Comparison of ENCODE assay signal across 8 cellular contexts in the genomic region with DNA sequence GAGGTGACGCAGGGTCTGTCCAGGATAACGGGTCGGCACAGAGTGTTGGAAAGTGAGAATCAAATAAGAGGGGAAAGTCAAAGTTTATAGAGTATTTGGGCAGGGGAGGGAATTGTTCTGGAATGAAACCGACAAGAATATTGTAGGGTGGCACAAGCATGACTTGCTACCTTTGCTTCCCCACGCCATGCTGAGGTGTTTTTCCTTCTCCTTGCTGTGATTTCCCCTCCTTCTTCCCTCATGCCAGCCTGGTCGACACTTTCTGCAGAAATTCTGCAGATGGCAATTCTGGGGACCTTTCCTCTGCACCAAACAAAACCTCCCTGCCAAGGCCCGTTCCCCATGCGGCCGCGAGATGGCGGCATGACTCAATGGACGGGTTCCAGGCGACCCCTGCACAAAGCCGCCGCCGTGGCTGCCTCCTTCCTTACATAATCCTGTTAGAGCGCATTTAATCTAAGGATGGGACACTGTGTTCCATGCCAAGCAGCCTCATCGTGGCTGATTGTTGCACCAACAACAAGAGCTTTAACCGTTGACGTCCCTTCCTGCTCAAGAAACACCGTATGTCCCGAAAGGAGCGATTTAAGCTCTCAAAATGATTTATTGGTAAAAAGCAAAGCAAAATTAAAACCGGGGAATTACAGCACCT.
DNase-seq lines count a peak whose midpoint lies in the region; ATAC-seq lines count a peak whose summit lies in the region.

A gene (minus strand): TSS at position 290 of the 652 bp plus-strand sequence. CDS start 10,616 bp downstream, outside the sequence.

- ATAC-seq in GM19043 (IDR thresholded peaks at IDR 0.05; ENCODE audit: low read depth, unreplicated experiment) (peak; percentile 80), HG03378 (IDR thresholded peaks at IDR 0.05; ENCODE audit: unreplicated experiment) (peak; percentile 91)
- peak; percentile 92 to 97 for ATAC-seq in activated CD4-positive, CD25-positive, alpha-beta regulatory T cell treated with anti-CD3 and anti-CD28 coated beads, Interleukin-2, amount 50 U/mL, for 24 hours

- DNase-seq in AML-193 (lab: John Stamatoyannopoulos, UW), result peak; percentile 73 to 76
- peak; percentile 37 to 86 for DNase-seq in NCI-H446 (lab: John Stamatoyannopoulos, UW)
- peak; percentile 14 to 76 for DNase-seq in cerebellar nuclear complex (lab: John Stamatoyannopoulos, UW)
- peak; percentile 73 for DNase-seq in kidney tubule cell (ENCODE audit: low spot score)
- DNase-seq in stimulated activated CD4-positive, alpha-beta T cell treated with anti-CD3 and anti-CD28 coated beads, Interleukin-15, amount 100 ng/mL, for 48 hours (ENCODE audit: low read depth in 2 of 2), result peak; percentile 62 to 71

Comparison
In these comparisons a context has a peak if more than half of its experiments do, and no peak if none do; other contexts are left out.
1. Peak in every context shown above with its lines: DNase-seq and ATAC-seq.